ENCODE assay signal across 17 cellular contexts in the genomic region with DNA sequence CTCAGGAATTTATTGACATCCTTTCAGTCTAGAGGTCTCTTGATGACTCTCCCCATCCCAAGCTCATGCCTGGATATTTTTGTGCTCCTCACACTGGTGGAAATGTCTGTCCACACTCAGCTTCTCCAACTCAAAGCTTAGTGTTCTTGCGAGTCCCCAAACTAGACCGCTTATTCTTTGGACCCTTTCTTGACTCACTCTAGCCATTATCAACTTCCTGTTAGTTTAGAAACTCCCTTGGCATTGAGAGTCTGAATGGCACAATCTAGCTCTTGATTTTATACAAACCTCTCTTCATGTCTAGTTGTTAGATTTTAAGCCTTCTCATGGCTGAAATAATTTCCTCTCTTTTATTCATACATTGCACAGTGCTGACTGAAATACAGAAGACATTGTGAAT. TPM values are rescaled to one million over a fixed set of nuclear protein-coding genes. Genes with fewer than 3 reads are reported as not detected.
A peak's percentile ranks its signal among the peaks of the same experiment; 100 is the strongest.
DNase-seq lines count a peak whose midpoint lies in the region; ATAC-seq and TF ChIP-seq lines count a peak whose summit lies in the region.
"Had no signal": no experiment of that assay in that cellular context is flagged by ENCODE, and none has a peak within 500 bp of the region (broad histone marks: within the 10 kb centered on the region; RNA-seq: fewer than 3 reads in every experiment).

No MANE protein-coding gene starts in this region.

- H3K4me3 ChIP-seq in IMR-90 (ENCODE audit: insufficient read depth, low read depth, low read length) (no peak overlapping the region), neuronal stem cell (ENCODE audit: low read length in 2 of 2) (no peak overlapping the region)
- H3K4me3 ChIP-seq: BLaER1 treated with 17β-estradiol and CSF1 and Interleukin-3, amounts not matched to agents 10 nM and 100 nM had no signal

- H3K4me3 Mint-ChIP-seq in activated T-cell treated with anti-CD3 and anti-CD28 coated beads, Interleukin-2, amount 50 U/mL, for 24 hours, result no peak overlapping the region
- no peak overlapping the region for H3K4me3 Mint-ChIP-seq in activated T-helper 2 cell treated with anti-CD3 and anti-CD28 coated beads, Interferon-gamma antibody, Interleukin-2, Interleukin-4, amounts not matched to agents 10 μg/mL and 5 μg/mL and 100 μg/mL, durations not matched to agents 14 hours and 24 hours and 36 hours (ENCODE audit: low read depth)
- peak overlapping the region; percentile 2 for H3K4me3 Mint-ChIP-seq in natural killer cell

- no peaks in the 10 kb centered on the region for H3K36me3 ChIP-seq in IMR-90 (ENCODE audit: control insufficient read depth, insufficient read depth, low read length)
- no peaks in the 10 kb centered on the region for H3K36me3 ChIP-seq in neuronal stem cell (replicated peaks in 1 of 2; ENCODE audit: control insufficient read depth in 2 of 2, insufficient read depth in 2 of 2, low read length in 2 of 2)
- H3K36me3 ChIP-seq: BLaER1 treated with 17β-estradiol and CSF1 and Interleukin-3, amounts not matched to agents 10 nM and 100 nM had no signal

- CTCF ChIA-PET in IMR-90 (lab: Yijun Ruan, JAX), result no interaction called here

- no peak overlapping the region for H2AK5ac ChIP-seq in IMR-90 (ENCODE audit: low read depth, low read length)
- no peak overlapping the region for H2AK5ac ChIP-seq in neuronal stem cell (ENCODE audit: low read depth, low read length)

- no peak for TF ChIP-seq RAD21 in IMR-90 (IDR thresholded peaks at IDR 0.05; ENCODE audit: low read length)

- intact Hi-C loops in IMR-90 (cut with micrococcal nuclease), result no loop called here
- intact Hi-C loops in activated T-helper 2 cell treated with anti-CD3 and anti-CD28 coated beads, Interferon-gamma antibody, Interleukin-2, Interleukin-4, amounts not matched to agents 10 μg/mL and 5 μg/mL and 100 μg/mL, durations not matched to agents 14 hours and 24 hours and 36 hours (cut with micrococcal nuclease), result no loop called here
- intact Hi-C loops in natural killer cell (cut with micrococcal nuclease), result no loop called here

- no peak overlapping the region for H2AK9ac ChIP-seq in IMR-90 (replicated peaks; ENCODE audit: low read depth, low read length, poor library complexity)

- H2BK15ac ChIP-seq in IMR-90 (ENCODE audit: low read depth, low read length), result no peak overlapping the region
- no peak overlapping the region for H2BK15ac ChIP-seq in neuronal stem cell (ENCODE audit: low read length)

- WGBS in IMR-90 (ENCODE audit: extremely low coverage in 2 of 2, insufficient read length in 1 of 2), 2 experiments, result no CpG with 5 or more reads among the region's 2 CpGs
- no CpG with 5 or more reads among the region's 2 CpGs for WGBS in neuronal stem cell (ENCODE audit: extremely low coverage in 2 of 2, insufficient read length in 2 of 2, insufficient replicate concordance in 1 of 2), 2 donors

- no peak overlapping the region; the same call in 1 of the 2 replicates for H3K18ac ChIP-seq in IMR-90 (ENCODE audit: low read depth, low read length)
- no peak overlapping the region for H3K18ac ChIP-seq in neuronal stem cell (ENCODE audit: low read length)

- H4K5ac ChIP-seq in IMR-90 (ENCODE audit: low read depth, low read length), result no peak overlapping the region

- H2AFZ ChIP-seq in IMR-90 (replicated peaks; ENCODE audit: low read length, poor library complexity), result no peak overlapping the region
- H2AFZ ChIP-seq in neuronal stem cell (ENCODE audit: low read length), result no peak overlapping the region

- no peak for TF ChIP-seq POLR2A in IMR-90 (IDR thresholded peaks at IDR 0.05; ENCODE audit: low read depth, low read length)

- H3K4ac ChIP-seq in IMR-90 (ENCODE audit: low read depth, low read length) (no peak overlapping the region), neuronal stem cell (ENCODE audit: low read length) (no peak overlapping the region)

- no peak for DNase-seq in activated T-cell treated with anti-CD3 and anti-CD28 coated beads, Interleukin-2, amount 50 U/mL, for 24 hours
- no peak for DNase-seq in activated T-cell treated with anti-CD3 and anti-CD28 coated beads for 4 hours
- DNase-seq in IMR-90, result peak; percentile 12
- DNase-seq in activated T-helper 2 cell treated with anti-CD3 and anti-CD28 coated beads, Interferon-gamma antibody, Interleukin-2, Interleukin-4, amounts not matched to agents 10 μg/mL and 5 μg/mL and 100 μg/mL, durations not matched to agents 14 hours and 24 hours and 36 hours (ENCODE audit: low spot score), result no peak
- DNase-seq in natural killer cell, result no peak
- DNase-seq in neuronal stem cell (ENCODE audit: low spot score), result no peak
- DNase-seq in G401 (ENCODE audit: low spot score), result no peak
- DNase-seq in NCI-H2029 (lab: John Stamatoyannopoulos, UW), result no peak
- DNase-seq: COR-L47, EL, GOT3, NCI-H1436, NCI-H2081, NCI-H524 had no signal

- no peaks in the 10 kb centered on the region for H4K20me1 ChIP-seq in IMR-90 (ENCODE audit: insufficient read depth, low read length)
- H4K20me1 ChIP-seq: BLaER1 treated with 17β-estradiol and CSF1 and Interleukin-3, amounts not matched to agents 10 nM and 100 nM had no signal

- peaks cover 2% of the 10 kb centered on the region for H3K9me3 Mint-ChIP-seq in activated T-cell treated with anti-CD3 and anti-CD28 coated beads, Interleukin-2, amount 50 U/mL, for 24 hours
- no peaks in the 10 kb centered on the region for H3K9me3 Mint-ChIP-seq in activated T-helper 2 cell treated with anti-CD3 and anti-CD28 coated beads, Interferon-gamma antibody, Interleukin-2, Interleukin-4, amounts not matched to agents 10 μg/mL and 5 μg/mL and 100 μg/mL, durations not matched to agents 14 hours and 24 hours and 36 hours
- no peaks in the 10 kb centered on the region for H3K9me3 Mint-ChIP-seq in natural killer cell

- no peaks in the 10 kb centered on the region for H3K27me3 ChIP-seq in IMR-90 (ENCODE audit: control insufficient read depth, insufficient read depth, low read length)
- no peaks in the 10 kb centered on the region for H3K27me3 ChIP-seq in neuronal stem cell (ENCODE audit: control insufficient read depth in 3 of 3, insufficient read depth in 3 of 3, low read depth in 1 of 3, low read length in 3 of 3)
- H3K27me3 ChIP-seq: BLaER1 treated with 17β-estradiol and CSF1 and Interleukin-3, amounts not matched to agents 10 nM and 100 nM had no signal

- peaks cover 4% of the 10 kb centered on the region; the same call in 1 of the 2 replicates for H3K9me1 ChIP-seq in IMR-90 (ENCODE audit: insufficient read depth, low read length)

- H4K91ac ChIP-seq in IMR-90 (ENCODE audit: insufficient read depth, low read depth, low read length) (no peak overlapping the region), neuronal stem cell (ENCODE audit: low read depth, low read length, poor library complexity) (no peak overlapping the region)

- H3K9me3 ChIP-seq in IMR-90 (ENCODE audit: control insufficient read depth, insufficient read depth, low read length), result no peaks in the 10 kb centered on the region
- H3K9me3 ChIP-seq in neuronal stem cell (replicated peaks in 1 of 2; ENCODE audit: control insufficient read depth in 2 of 2, insufficient read depth in 1 of 2, low read depth in 1 of 2, low read length in 2 of 2), result no peaks in the 10 kb centered on the region
- H3K9me3 ChIP-seq: BLaER1 treated with 17β-estradiol and CSF1 and Interleukin-3, amounts not matched to agents 10 nM and 100 nM had no signal

- in situ Hi-C loops in IMR-90 (cut with MboI; ENCODE audit: low sequenced_read_pairs), result no loop called here
- in situ Hi-C loops in G401 (cut with HindIII; ENCODE audit: low sequenced_read_pairs), result no loop called here

- H3K79me1 ChIP-seq in IMR-90 (ENCODE audit: low read depth in 1 of 2, low read length in 2 of 2) (peaks cover 0 to 8% of the 10 kb centered on the region in 2 experiments; a peak in 1 of 4 replicates), neuronal stem cell (ENCODE audit: low read depth, low read length) (no peaks in the 10 kb centered on the region)

- H3K4me2 ChIP-seq in IMR-90 (ENCODE audit: low read depth, low read length) (no peak overlapping the region), neuronal stem cell (ENCODE audit: insufficient read depth, low read length, poor library complexity, severe bottlenecking) (no peak overlapping the region)
- H3K4me2 ChIP-seq: BLaER1 treated with 17β-estradiol and CSF1 and Interleukin-3, amounts not matched to agents 10 nM and 100 nM; KMS-11 had no signal

- H2BK12ac ChIP-seq in neuronal stem cell (ENCODE audit: low read length), result no peak overlapping the region

- H3K4me1 ChIP-seq in IMR-90 (ENCODE audit: control insufficient read depth, insufficient read depth, low read length) (peaks cover 5% of the 10 kb centered on the region), neuronal stem cell (ENCODE audit: control insufficient read depth in 2 of 2, insufficient read depth in 1 of 2, low read depth in 1 of 2, low read length in 2 of 2) (peaks cover 0 to 6% of the 10 kb centered on the region in 2 donors)

- no TSS peak for BruUV-seq in IMR-90 (replicated peaks; lab: Mats Ljungman, UMichigan)

- dilution Hi-C loops in IMR-90 (cut with HindIII; ENCODE audit: low sequenced_read_pairs, unreplicated experiment), result no loop called here

- ATAC-seq in IMR-90 (ENCODE audit: low read depth), result peak; percentile 68
- ATAC-seq in natural killer cell, result peak in 2 of 3 donors; percentile 21 to 23

- H4K8ac ChIP-seq in IMR-90 (ENCODE audit: low read depth in 2 of 2, low read length in 2 of 2) (no peak overlapping the region), neuronal stem cell (ENCODE audit: low read depth, low read length) (no peak overlapping the region)

- POLR2A ChIA-PET in IMR-90 (lab: Charles Lee; ENCODE audit: unreplicated experiment), result no interaction called here

- no peak overlapping the region for H2BK20ac ChIP-seq in IMR-90 (ENCODE audit: low read depth, low read length)

- no peaks in the 10 kb centered on the region for H3K27me3 Mint-ChIP-seq in activated T-cell treated with anti-CD3 and anti-CD28 coated beads, Interleukin-2, amount 50 U/mL, for 24 hours
- H3K27me3 Mint-ChIP-seq in activated T-helper 2 cell treated with anti-CD3 and anti-CD28 coated beads, Interferon-gamma antibody, Interleukin-2, Interleukin-4, amounts not matched to agents 10 μg/mL and 5 μg/mL and 100 μg/mL, durations not matched to agents 14 hours and 24 hours and 36 hours (ENCODE audit: low read depth), result no peaks in the 10 kb centered on the region
- H3K27me3 Mint-ChIP-seq in natural killer cell (ENCODE audit: low read depth in 2 of 2), result no peaks in the 10 kb centered on the region

- H3K14ac ChIP-seq in IMR-90 (replicated peaks; ENCODE audit: low read depth, low read length), result 0 out of 2 replicates have a peak overlapping the region, but pooled peaks have one; percentile 26
- no peak overlapping the region for H3K14ac ChIP-seq in neuronal stem cell (ENCODE audit: low read length)

- no peak for TF ChIP-seq CTCF in IMR-90 (conservative IDR thresholded peaks at IDR 0.05; ENCODE audit: low read depth, low read length)
- TF ChIP-seq CTCF in natural killer cell (IDR thresholded peaks at IDR 0.05), result no peak

- peaks cover 36% of the 10 kb centered on the region for H3K36me3 Mint-ChIP-seq in activated T-cell treated with anti-CD3 and anti-CD28 coated beads, Interleukin-2, amount 50 U/mL, for 24 hours (ENCODE audit: low read depth)
- peaks cover 2% of the 10 kb centered on the region for H3K36me3 Mint-ChIP-seq in activated T-helper 2 cell treated with anti-CD3 and anti-CD28 coated beads, Interferon-gamma antibody, Interleukin-2, Interleukin-4, amounts not matched to agents 10 μg/mL and 5 μg/mL and 100 μg/mL, durations not matched to agents 14 hours and 24 hours and 36 hours (ENCODE audit: low read depth)
- H3K36me3 Mint-ChIP-seq in natural killer cell, result no peaks in the 10 kb centered on the region

- H2BK5ac ChIP-seq in IMR-90 (ENCODE audit: low read depth, low read length, poor library complexity, severe bottlenecking) (no peak overlapping the region), neuronal stem cell (ENCODE audit: low read length) (no peak overlapping the region)

- H3K23ac ChIP-seq in IMR-90 (ENCODE audit: low read depth, low read length), result no peak overlapping the region
- no peak overlapping the region for H3K23ac ChIP-seq in neuronal stem cell (ENCODE audit: low read depth, low read length, poor library complexity)

- H3K56ac ChIP-seq in IMR-90 (ENCODE audit: extremely low read depth, insufficient read depth, low read length), result no peak overlapping the region

- H3K4me1 Mint-ChIP-seq in activated T-cell treated with anti-CD3 and anti-CD28 coated beads, Interleukin-2, amount 50 U/mL, for 24 hours (ENCODE audit: low read depth), result peaks cover 87% of the 10 kb centered on the region
- H3K4me1 Mint-ChIP-seq in activated T-helper 2 cell treated with anti-CD3 and anti-CD28 coated beads, Interferon-gamma antibody, Interleukin-2, Interleukin-4, amounts not matched to agents 10 μg/mL and 5 μg/mL and 100 μg/mL, durations not matched to agents 14 hours and 24 hours and 36 hours (ENCODE audit: low read depth), result peaks cover 62% of the 10 kb centered on the region
- H3K4me1 Mint-ChIP-seq in natural killer cell, result peaks cover 56% of the 10 kb centered on the region in 2 donors

- H2BK120ac ChIP-seq in IMR-90 (ENCODE audit: low read depth, low read length), result no peak overlapping the region
- no peak overlapping the region for H2BK120ac ChIP-seq in neuronal stem cell (ENCODE audit: low read depth, low read length)

- no peak overlapping the region for H3K27ac ChIP-seq in IMR-90 (ENCODE audit: insufficient read depth, low read length)
- H3K27ac ChIP-seq in neuronal stem cell (replicated peaks; ENCODE audit: low read length), result no peak overlapping the region
- H3K27ac ChIP-seq: BLaER1 treated with 17β-estradiol and CSF1 and Interleukin-3, amounts not matched to agents 10 nM and 100 nM; KMS-11 had no signal

- no peak overlapping the region for H3K9ac ChIP-seq in IMR-90 (ENCODE audit: low read depth, low read length)
- H3K9ac ChIP-seq in neuronal stem cell (ENCODE audit: low read depth, low read length, poor library complexity), result no peak overlapping the region
- H3K9ac ChIP-seq: BLaER1 treated with 17β-estradiol and CSF1 and Interleukin-3, amounts not matched to agents 10 nM and 100 nM; KMS-11 had no signal

- peak overlapping the region; percentile 88 for H3K27ac Mint-ChIP-seq in activated T-cell treated with anti-CD3 and anti-CD28 coated beads, Interleukin-2, amount 50 U/mL, for 24 hours
- peak overlapping the region; percentile 59 for H3K27ac Mint-ChIP-seq in activated T-helper 2 cell treated with anti-CD3 and anti-CD28 coated beads, Interferon-gamma antibody, Interleukin-2, Interleukin-4, amounts not matched to agents 10 μg/mL and 5 μg/mL and 100 μg/mL, durations not matched to agents 14 hours and 24 hours and 36 hours
- peak overlapping the region; percentile 70 to 80 for H3K27ac Mint-ChIP-seq in natural killer cell

RNA-seq across cellular contexts. Expression of a gene that starts 19.6 kb away (rescaled TPM):
- not detected in 2 replicates for total RNA-seq in IMR-90 (2012; rRNA removed)
- polyA plus RNA-seq in IMR-90 (2012; rRNA removed), result not detected in 2 replicates
- not detected in 2 replicates for polyA plus RNA-seq in IMR-90 (2012; cell fraction: cytosol; rRNA removed)
- not detected in 2 replicates for polyA plus RNA-seq in IMR-90 (2012; cell fraction: nucleus; rRNA removed; ENCODE audit: low replicate concordance)
- 6.3 and 6.7 TPM in 2 replicates for total RNA-seq in activated T-helper 2 cell treated with anti-CD3 and anti-CD28 coated beads, Interferon-gamma antibody, Interleukin-2, Interleukin-4, amounts not matched to agents 10 μg/mL and 5 μg/mL and 100 μg/mL, durations not matched to agents 14 hours and 24 hours and 36 hours
- 10 to 100 TPM; 24.9 to 52.3 (median 43.9) TPM for total RNA-seq in natural killer cell
- polyA plus RNA-seq in neuronal stem cell (2013, experiment 1 of 2), result not detected
- not detected for polyA plus RNA-seq in neuronal stem cell (2013, experiment 2 of 2)
- not detected in 2 replicates for total RNA-seq in G401 (2014; rRNA removed; shearing (Covaris generic))
- total RNA-seq: M059J had no signal
